In the genomic region with DNA sequence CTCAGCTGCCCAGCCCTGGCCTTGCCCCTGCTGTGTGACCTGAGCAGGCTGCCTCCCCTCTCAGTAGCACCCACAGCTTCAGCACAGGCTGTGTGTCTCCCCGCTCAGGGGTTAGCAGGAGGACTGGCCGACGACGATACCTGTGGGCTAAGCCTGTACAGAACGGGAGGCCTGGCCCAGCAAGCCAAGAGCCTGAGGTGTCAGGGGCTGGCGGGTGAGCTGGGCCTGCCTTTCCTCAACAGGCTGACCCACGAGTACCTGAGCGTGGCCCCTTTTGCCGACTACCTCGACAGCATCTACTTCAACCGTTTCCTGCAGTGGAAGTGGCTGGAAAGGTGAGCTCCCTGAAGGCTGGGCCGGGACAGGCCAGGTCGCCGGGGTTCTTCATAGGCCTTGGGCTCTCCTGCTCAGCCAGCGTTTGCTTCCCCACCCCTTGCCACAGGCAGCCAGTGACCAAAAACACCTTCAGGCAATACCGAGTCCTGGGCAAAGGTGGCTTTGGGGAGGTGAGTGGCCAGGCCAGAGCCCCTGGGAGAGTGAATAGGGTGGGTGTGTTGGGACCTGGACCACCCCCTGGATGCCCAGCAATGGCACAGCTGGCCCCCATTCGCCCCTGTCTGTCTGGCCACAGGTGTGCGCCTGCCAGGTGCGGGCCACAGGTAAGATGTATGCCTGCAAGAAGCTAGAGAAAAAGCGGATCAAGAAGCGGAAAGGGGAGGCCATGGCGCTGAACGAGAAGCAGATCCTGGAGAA, we compare ENCODE assay signal across 2 cellular contexts.
A peak's percentile ranks its signal among the peaks of the same experiment; 100 is the strongest.
TF ChIP-seq lines count a peak whose summit lies in the region.

No MANE protein-coding gene starts in this region.

TF ChIP-seq in HepG2, 621 proteins besides CTCF, POLR2A, EP300 and RAD21:
- TF ChIP-seq IRF2 (CRISPR knock-in tag; IDR thresholded peaks at IDR 0.05) (no peak), AGO2 (optimal IDR thresholded peaks at IDR 0.05; ENCODE audit: low read depth, low read length) (peak; percentile 79), MAZ (IDR thresholded peaks at IDR 0.05; ENCODE audit: borderline replicate concordance, low read depth, low read length) (no peak), MAZ (CRISPR knock-in tag; IDR thresholded peaks at IDR 0.05; ENCODE audit: low read depth) (no peak), RBM22 (optimal IDR thresholded peaks at IDR 0.05; ENCODE audit: low read length) (peak; percentile 69), SAFB2 (CRISPR knock-in tag; IDR thresholded peaks at IDR 0.05; ENCODE audit: borderline replicate concordance, low read depth) (no peak), TOE1 (CRISPR knock-in tag; IDR thresholded peaks at IDR 0.05) (no peak), AGO1 (IDR thresholded peaks at IDR 0.05; ENCODE audit: low read depth, low read length, poor library complexity, severe bottlenecking) (peak; percentile 24), TAF15 (IDR thresholded peaks at IDR 0.05; ENCODE audit: low read depth, low read length, poor library complexity, severe bottlenecking) (no peak), ZNF569 (CRISPR knock-in tag; IDR thresholded peaks at IDR 0.05; ENCODE audit: borderline replicate concordance) (no peak), HNF4A (CRISPR knock-in tag; IDR thresholded peaks at IDR 0.05) (no peak), POLR2G (IDR thresholded peaks at IDR 0.05; ENCODE audit: low read depth, low read length) (0 out of 2 replicates have a peak, but pooled peaks have one; percentile 34), MAFK (conservative IDR thresholded peaks at IDR 0.05 in 1 of 2, IDR thresholded peaks at IDR 0.05 in 1 of 2; ENCODE audit: low read length in 2 of 2) (no peak), ZNF441 (CRISPR knock-in tag; IDR thresholded peaks at IDR 0.05; ENCODE audit: borderline replicate concordance) (no peak)
- TF ChIP-seq, protein P1, sequence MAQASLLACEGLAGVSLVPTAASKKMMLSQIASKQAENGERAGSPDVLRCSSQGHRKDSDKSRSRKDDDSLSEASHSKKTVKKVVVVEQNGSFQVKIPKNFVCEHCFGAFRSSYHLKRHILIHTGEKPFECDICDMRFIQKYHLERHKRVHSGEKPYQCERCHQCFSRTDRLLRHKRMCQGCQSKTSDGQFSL (CRISPR knock-in tag; IDR thresholded peaks at IDR 0.05): no peak
- TF ChIP-seq, protein P2, sequence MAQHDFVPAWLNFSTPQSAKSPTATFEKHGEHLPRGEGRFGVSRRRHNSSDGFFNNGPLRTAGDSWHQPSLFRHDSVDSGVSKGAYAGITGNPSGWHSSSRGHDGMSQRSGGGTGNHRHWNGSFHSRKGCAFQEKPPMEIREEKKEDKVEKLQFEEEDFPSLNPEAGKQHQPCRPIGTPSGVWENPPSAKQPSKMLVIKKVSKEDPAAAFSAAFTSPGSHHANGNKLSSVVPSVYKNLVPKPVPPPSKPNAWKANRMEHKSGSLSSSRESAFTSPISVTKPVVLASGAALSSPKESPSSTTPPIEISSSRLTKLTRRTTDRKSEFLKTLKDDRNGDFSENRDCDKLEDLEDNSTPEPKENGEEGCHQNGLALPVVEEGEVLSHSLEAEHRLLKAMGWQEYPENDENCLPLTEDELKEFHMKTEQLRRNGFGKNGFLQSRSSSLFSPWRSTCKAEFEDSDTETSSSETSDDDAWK (CRISPR knock-in tag; IDR thresholded peaks at IDR 0.05): no peak

TF ChIP-seq in WTC11, 78 proteins besides CTCF, POLR2A, EP300 and RAD21:
- TF ChIP-seq CBFB (CRISPR knock-in tag; IDR thresholded peaks at IDR 0.05; ENCODE audit: low read depth) (no peak), CREB1 (CRISPR knock-in tag; IDR thresholded peaks at IDR 0.05) (no peak), SP1 (CRISPR knock-in tag; conservative IDR thresholded peaks at IDR 0.05) (no peak), ZNF416 (CRISPR knock-in tag; IDR thresholded peaks at IDR 0.05) (no peak), ZNF396 (CRISPR knock-in tag; IDR thresholded peaks at IDR 0.05; ENCODE audit: borderline replicate concordance) (no peak), NR1H2 (CRISPR knock-in tag; IDR thresholded peaks at IDR 0.05) (no peak), ETV6 (CRISPR knock-in tag; IDR thresholded peaks at IDR 0.05) (no peak), NFE2L1 (CRISPR knock-in tag; IDR thresholded peaks at IDR 0.05) (no peak), RORB (CRISPR knock-in tag; IDR thresholded peaks at IDR 0.05) (no peak)
- TF ChIP-seq, protein P3, sequence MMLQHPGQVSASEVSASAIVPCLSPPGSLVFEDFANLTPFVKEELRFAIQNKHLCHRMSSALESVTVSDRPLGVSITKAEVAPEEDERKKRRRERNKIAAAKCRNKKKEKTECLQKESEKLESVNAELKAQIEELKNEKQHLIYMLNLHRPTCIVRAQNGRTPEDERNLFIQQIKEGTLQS (CRISPR knock-in tag; conservative IDR thresholded peaks at IDR 0.05): no peak
- TF ChIP-seq, protein P4, sequence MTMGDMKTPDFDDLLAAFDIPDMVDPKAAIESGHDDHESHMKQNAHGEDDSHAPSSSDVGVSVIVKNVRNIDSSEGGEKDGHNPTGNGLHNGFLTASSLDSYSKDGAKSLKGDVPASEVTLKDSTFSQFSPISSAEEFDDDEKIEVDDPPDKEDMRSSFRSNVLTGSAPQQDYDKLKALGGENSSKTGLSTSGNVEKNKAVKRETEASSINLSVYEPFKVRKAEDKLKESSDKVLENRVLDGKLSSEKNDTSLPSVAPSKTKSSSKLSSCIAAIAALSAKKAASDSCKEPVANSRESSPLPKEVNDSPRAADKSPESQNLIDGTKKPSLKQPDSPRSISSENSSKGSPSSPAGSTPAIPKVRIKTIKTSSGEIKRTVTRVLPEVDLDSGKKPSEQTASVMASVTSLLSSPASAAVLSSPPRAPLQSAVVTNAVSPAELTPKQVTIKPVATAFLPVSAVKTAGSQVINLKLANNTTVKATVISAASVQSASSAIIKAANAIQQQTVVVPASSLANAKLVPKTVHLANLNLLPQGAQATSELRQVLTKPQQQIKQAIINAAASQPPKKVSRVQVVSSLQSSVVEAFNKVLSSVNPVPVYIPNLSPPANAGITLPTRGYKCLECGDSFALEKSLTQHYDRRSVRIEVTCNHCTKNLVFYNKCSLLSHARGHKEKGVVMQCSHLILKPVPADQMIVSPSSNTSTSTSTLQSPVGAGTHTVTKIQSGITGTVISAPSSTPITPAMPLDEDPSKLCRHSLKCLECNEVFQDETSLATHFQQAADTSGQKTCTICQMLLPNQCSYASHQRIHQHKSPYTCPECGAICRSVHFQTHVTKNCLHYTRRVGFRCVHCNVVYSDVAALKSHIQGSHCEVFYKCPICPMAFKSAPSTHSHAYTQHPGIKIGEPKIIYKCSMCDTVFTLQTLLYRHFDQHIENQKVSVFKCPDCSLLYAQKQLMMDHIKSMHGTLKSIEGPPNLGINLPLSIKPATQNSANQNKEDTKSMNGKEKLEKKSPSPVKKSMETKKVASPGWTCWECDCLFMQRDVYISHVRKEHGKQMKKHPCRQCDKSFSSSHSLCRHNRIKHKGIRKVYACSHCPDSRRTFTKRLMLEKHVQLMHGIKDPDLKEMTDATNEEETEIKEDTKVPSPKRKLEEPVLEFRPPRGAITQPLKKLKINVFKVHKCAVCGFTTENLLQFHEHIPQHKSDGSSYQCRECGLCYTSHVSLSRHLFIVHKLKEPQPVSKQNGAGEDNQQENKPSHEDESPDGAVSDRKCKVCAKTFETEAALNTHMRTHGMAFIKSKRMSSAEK (CRISPR knock-in tag; IDR thresholded peaks at IDR 0.05; ENCODE audit: borderline replicate concordance): no peak
